ENCODE assay signal across 18 cellular contexts in the genomic region with DNA sequence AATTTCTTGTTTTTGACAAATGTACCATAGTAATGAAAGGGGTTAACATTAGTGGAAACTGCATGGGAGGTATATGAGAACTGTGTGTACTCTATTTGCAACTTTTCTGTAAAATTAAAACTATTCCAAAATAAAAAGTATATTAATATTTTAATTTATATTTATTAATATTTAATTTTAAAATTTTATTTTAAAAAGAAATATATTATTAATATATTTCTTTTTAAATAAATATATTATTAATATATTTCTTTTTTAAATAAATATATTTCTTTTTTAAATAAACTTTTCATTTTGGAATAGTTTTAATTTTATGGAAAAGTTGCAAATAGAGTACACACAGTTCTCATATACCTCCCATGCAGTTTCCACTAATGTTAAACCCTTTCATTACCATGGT.
A peak's percentile ranks its signal among the peaks of the same experiment; 100 is the strongest.
DNase-seq lines count a peak whose midpoint lies in the region; ATAC-seq, FAIRE-seq and TF ChIP-seq lines count a peak whose summit lies in the region.
"Had no signal": no experiment of that assay in that cellular context is flagged by ENCODE, and none has a peak within 500 bp of the region (broad histone marks: within the 10 kb centered on the region; RNA-seq: fewer than 3 reads in every experiment).

No MANE protein-coding gene starts in this region.

- H3K4me3 ChIP-seq in pancreas (no peak overlapping the region), suprapubic skin (no peak overlapping the region)
- H3K4me3 ChIP-seq: A549, K562 had no signal

- H3K27ac ChIP-seq in pancreas (no peak overlapping the region), RWPE1 (no peak overlapping the region), suprapubic skin (no peak overlapping the region)
- H3K27ac ChIP-seq: A549, C4-2B had no signal

- H3K9me3 ChIP-seq in pancreas = no peaks in the 10 kb centered on the region
- no peaks in the 10 kb centered on the region for H3K9me3 ChIP-seq in suprapubic skin
- H3K9me3 ChIP-seq: A549, Caco-2 had no signal

- no peak for TF ChIP-seq POLR2A in suprapubic skin (IDR thresholded peaks at IDR 0.05)

- CTCF ChIA-PET in RWPE1 (lab: Yijun Ruan, JAX) = no interaction called here

- POLR2A ChIA-PET in RWPE1 (lab: Yijun Ruan, JAX; ENCODE audit: low non-redundant PET) = no interaction called here

- intact Hi-C loops in pancreas (cut with DNase I) = no loop called here

- TF ChIP-seq EP300 in suprapubic skin (IDR thresholded peaks at IDR 0.05) = no peak

- DNase-seq in frontal cortex (ENCODE audit: low spot score in 2 of 2) = no peak
- no peak for DNase-seq in pancreas
- DNase-seq in RWPE1 (ENCODE audit: low spot score) = no peak
- DNase-seq in suprapubic skin (ENCODE audit: low spot score in 2 of 2) = no peak
- DNase-seq in NCI-H510A treated with DMSO at 0.1 percent for 48 hours (lab: John Stamatoyannopoulos, UW) = no peak
- DNase-seq: AML-193; Caco-2; CD4-positive, alpha-beta T cell; GF-D8; H9; IMR-90 had no signal

- H3K36me3 ChIP-seq in pancreas = no peaks in the 10 kb centered on the region
- no peaks in the 10 kb centered on the region for H3K36me3 ChIP-seq in suprapubic skin

- FAIRE-seq in TTC549 (lab: Jason Lieb, UNC) (peak; percentile 96), frontal cortex (lab: Jason Lieb, UNC) (peak; percentile 94), pancreas (lab: Jason Lieb, UNC) (peak; percentile 99)
- FAIRE-seq: A549, D721Med, H1, HTR-8/SVneo, K562 had no signal

- no peaks in the 10 kb centered on the region for H3K4me1 ChIP-seq in pancreas
- peaks cover 10% of the 10 kb centered on the region for H3K4me1 ChIP-seq in suprapubic skin
- H3K4me1 ChIP-seq: A549, Caco-2 had no signal

- TF ChIP-seq CTCF in pancreas (IDR thresholded peaks at IDR 0.05) (no peak), RWPE1 (conservative IDR thresholded peaks at IDR 0.05; ENCODE audit: low read depth) (no peak), suprapubic skin (IDR thresholded peaks at IDR 0.05) (no peak)

- H3K27me3 ChIP-seq in pancreas = no peaks in the 10 kb centered on the region
- H3K27me3 ChIP-seq in suprapubic skin = no peaks in the 10 kb centered on the region

- no peak for ATAC-seq in pancreas
- ATAC-seq: A549, K562 had no signal
